Comparison of ENCODE assay signal across 1 cellular context in the genomic region with DNA sequence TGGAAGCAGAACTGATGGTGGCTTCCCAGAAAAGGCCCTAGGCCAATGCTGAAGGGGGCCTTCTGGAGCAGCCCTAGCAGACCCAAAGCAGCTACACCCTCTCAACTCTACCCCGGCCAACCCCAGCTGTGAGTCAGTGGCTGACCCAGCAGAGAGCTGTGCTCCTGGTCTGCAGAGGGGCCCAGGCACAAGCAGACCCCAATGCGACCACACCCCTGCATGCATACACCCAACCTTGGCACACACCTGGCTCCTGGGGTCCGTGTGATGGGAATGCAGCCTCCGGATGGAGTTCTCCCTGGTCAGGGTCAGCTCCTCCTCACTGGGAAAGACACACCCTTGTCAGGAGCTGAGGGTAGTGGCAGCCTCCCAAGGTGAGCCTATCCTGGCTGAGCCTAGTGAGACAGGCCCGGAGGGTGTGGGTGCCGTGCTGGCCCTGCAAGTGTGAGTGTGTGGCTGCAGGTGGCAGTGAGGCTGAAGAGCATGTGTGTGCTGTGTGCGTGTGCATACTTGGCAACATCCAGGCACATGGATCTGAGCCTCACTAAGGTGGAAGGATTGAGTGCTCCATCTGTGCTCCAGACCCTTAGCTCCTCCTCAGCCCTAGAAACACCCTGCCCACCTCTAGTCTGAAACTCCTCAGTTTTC.
TF ChIP-seq lines count a peak whose summit lies in the region.

No MANE protein-coding gene starts in this region.

TF ChIP-seq in HepG2, 621 proteins besides CTCF, POLR2A, EP300 and RAD21 (continued from another document):
- TF ChIP-seq BORCS8-MEF2B (CRISPR knock-in tag; IDR thresholded peaks at IDR 0.05) (0 out of 2 replicates have a peak, but pooled peaks have one; percentile 37), ZNF263 (CRISPR knock-in tag; IDR thresholded peaks at IDR 0.05) (peak; percentile 88), ZNF549 (CRISPR knock-in tag; IDR thresholded peaks at IDR 0.05) (no peak), HNRNPL (IDR thresholded peaks at IDR 0.05; ENCODE audit: low read depth, low read length) (0 out of 2 replicates have a peak, but pooled peaks have one; percentile 61), ZNF343 (CRISPR knock-in tag; IDR thresholded peaks at IDR 0.05) (0 out of 2 replicates have a peak, but pooled peaks have one; percentile 23), SIX4 (CRISPR knock-in tag; IDR thresholded peaks at IDR 0.05) (no peak), MAZ (IDR thresholded peaks at IDR 0.05; ENCODE audit: borderline replicate concordance, low read depth, low read length) (no peak), MAZ (CRISPR knock-in tag; IDR thresholded peaks at IDR 0.05; ENCODE audit: low read depth) (no peak), ZNF766 (CRISPR knock-in tag; IDR thresholded peaks at IDR 0.05; ENCODE audit: borderline replicate concordance) (no peak), ZFX (CRISPR knock-in tag; IDR thresholded peaks at IDR 0.05; ENCODE audit: low read depth) (peak; percentile 52), SP1 (IDR thresholded peaks at IDR 0.05) (no peak), SP1 (CRISPR knock-in tag; IDR thresholded peaks at IDR 0.05) (no peak), PHF20 (CRISPR knock-in tag; IDR thresholded peaks at IDR 0.05) (no peak), DMAP1 (CRISPR knock-in tag; IDR thresholded peaks at IDR 0.05) (0 out of 2 replicates have a peak, but pooled peaks have one; percentile 29), ZNF749 (CRISPR knock-in tag; IDR thresholded peaks at IDR 0.05; ENCODE audit: borderline replicate concordance) (0 out of 2 replicates have a peak, but pooled peaks have one; percentile 11), CC2D1A (CRISPR knock-in tag; IDR thresholded peaks at IDR 0.05) (no peak), ZFP90 (CRISPR knock-in tag; IDR thresholded peaks at IDR 0.05; ENCODE audit: borderline replicate concordance) (0 out of 2 replicates have a peak, but pooled peaks have one; percentile 11), MTA1 (CRISPR knock-in tag; IDR thresholded peaks at IDR 0.05; ENCODE audit: borderline replicate concordance) (peak; percentile 84), ZNF775 (CRISPR knock-in tag; IDR thresholded peaks at IDR 0.05; ENCODE audit: borderline replicate concordance) (no peak), SRSF1 (optimal IDR thresholded peaks at IDR 0.05; ENCODE audit: low read depth, low read length) (peak; percentile 22), ZNF556 (CRISPR knock-in tag; IDR thresholded peaks at IDR 0.05; ENCODE audit: borderline replicate concordance) (0 out of 2 replicates have a peak, but pooled peaks have one; percentile 70), KMT2B (CRISPR knock-in tag; IDR thresholded peaks at IDR 0.05) (0 out of 2 replicates have a peak, but pooled peaks have one; percentile 25)
- TF ChIP-seq, protein P1, sequence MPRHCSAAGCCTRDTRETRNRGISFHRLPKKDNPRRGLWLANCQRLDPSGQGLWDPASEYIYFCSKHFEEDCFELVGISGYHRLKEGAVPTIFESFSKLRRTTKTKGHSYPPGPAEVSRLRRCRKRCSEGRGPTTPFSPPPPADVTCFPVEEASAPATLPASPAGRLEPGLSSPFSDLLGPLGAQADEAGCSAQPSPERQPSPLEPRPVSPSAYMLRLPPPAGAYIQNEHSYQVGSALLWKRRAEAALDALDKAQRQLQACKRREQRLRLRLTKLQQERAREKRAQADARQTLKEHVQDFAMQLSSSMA (CRISPR knock-in tag; IDR thresholded peaks at IDR 0.05): peak; percentile 62; the same call in 1 of the 2 replicates
- TF ChIP-seq, protein P2, sequence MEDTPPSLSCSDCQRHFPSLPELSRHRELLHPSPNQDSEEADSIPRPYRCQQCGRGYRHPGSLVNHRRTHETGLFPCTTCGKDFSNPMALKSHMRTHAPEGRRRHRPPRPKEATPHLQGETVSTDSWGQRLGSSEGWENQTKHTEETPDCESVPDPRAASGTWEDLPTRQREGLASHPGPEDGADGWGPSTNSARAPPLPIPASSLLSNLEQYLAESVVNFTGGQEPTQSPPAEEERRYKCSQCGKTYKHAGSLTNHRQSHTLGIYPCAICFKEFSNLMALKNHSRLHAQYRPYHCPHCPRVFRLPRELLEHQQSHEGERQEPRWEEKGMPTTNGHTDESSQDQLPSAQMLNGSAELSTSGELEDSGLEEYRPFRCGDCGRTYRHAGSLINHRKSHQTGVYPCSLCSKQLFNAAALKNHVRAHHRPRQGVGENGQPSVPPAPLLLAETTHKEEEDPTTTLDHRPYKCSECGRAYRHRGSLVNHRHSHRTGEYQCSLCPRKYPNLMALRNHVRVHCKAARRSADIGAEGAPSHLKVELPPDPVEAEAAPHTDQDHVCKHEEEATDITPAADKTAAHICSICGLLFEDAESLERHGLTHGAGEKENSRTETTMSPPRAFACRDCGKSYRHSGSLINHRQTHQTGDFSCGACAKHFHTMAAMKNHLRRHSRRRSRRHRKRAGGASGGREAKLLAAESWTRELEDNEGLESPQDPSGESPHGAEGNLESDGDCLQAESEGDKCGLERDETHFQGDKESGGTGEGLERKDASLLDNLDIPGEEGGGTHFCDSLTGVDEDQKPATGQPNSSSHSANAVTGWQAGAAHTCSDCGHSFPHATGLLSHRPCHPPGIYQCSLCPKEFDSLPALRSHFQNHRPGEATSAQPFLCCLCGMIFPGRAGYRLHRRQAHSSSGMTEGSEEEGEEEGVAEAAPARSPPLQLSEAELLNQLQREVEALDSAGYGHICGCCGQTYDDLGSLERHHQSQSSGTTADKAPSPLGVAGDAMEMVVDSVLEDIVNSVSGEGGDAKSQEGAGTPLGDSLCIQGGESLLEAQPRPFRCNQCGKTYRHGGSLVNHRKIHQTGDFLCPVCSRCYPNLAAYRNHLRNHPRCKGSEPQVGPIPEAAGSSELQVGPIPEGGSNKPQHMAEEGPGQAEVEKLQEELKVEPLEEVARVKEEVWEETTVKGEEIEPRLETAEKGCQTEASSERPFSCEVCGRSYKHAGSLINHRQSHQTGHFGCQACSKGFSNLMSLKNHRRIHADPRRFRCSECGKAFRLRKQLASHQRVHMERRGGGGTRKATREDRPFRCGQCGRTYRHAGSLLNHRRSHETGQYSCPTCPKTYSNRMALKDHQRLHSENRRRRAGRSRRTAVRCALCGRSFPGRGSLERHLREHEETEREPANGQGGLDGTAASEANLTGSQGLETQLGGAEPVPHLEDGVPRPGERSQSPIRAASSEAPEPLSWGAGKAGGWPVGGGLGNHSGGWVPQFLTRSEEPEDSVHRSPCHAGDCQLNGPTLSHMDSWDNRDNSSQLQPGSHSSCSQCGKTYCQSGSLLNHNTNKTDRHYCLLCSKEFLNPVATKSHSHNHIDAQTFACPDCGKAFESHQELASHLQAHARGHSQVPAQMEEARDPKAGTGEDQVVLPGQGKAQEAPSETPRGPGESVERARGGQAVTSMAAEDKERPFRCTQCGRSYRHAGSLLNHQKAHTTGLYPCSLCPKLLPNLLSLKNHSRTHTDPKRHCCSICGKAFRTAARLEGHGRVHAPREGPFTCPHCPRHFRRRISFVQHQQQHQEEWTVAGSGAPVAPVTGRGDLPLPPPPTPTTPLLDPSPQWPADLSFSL (CRISPR knock-in tag; IDR thresholded peaks at IDR 0.05): peak; percentile 75
- TF ChIP-seq, protein P3, sequence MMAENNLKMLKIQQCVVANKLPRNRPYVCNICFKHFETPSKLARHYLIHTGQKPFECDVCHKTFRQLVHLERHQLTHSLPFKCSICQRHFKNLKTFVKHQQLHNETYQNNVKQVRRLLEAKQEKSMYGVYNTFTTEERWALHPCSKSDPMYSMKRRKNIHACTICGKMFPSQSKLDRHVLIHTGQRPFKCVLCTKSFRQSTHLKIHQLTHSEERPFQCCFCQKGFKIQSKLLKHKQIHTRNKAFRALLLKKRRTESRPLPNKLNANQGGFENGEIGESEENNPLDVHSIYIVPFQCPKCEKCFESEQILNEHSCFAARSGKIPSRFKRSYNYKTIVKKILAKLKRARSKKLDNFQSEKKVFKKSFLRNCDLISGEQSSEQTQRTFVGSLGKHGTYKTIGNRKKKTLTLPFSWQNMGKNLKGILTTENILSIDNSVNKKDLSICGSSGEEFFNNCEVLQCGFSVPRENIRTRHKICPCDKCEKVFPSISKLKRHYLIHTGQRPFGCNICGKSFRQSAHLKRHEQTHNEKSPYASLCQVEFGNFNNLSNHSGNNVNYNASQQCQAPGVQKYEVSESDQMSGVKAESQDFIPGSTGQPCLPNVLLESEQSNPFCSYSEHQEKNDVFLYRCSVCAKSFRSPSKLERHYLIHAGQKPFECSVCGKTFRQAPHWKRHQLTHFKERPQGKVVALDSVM (CRISPR knock-in tag; IDR thresholded peaks at IDR 0.05): peak; percentile 66; the same call in 1 of the 2 replicates
